ENCODE assay signal across 16 cellular contexts in genomic region chr18:58909521-58909920, GRCh38. TPM values are rescaled to one million over a fixed set of nuclear protein-coding genes. Genes with fewer than 3 reads are reported as not detected.
DNase-seq lines count a peak whose midpoint lies in the region; ATAC-seq and TF ChIP-seq lines count a peak whose summit lies in the region.
"Had no signal": no experiment of that assay in that cellular context is flagged by ENCODE, and none has a peak within 500 bp of the region (broad histone marks: within the 10 kb centered on the region; RNA-seq: fewer than 3 reads in every experiment).

No MANE protein-coding gene starts in this region.

- H3K27me3 ChIP-seq in ascending aorta (no peaks in the 10 kb centered on the region), iPS-20b (ENCODE audit: insufficient read depth, low read length) (no peaks in the 10 kb centered on the region), gastrocnemius medialis (no peaks in the 10 kb centered on the region)
- H3K27me3 ChIP-seq: SJCRH30 had no signal

- no peak overlapping the region for H3K9ac ChIP-seq in iPS-20b (ENCODE audit: low read depth, low read length)

- H3K27ac ChIP-seq in ascending aorta: peak overlapping the region; percentile 92 to 98
- H3K27ac ChIP-seq in iPS-20b (ENCODE audit: low read length): peak overlapping the region; percentile 26
- H3K27ac ChIP-seq in gastrocnemius medialis: peak overlapping the region; percentile 30 to 78 (median 32)
- H3K27ac ChIP-seq: SJCRH30 had no signal

- TF ChIP-seq CTCF in ascending aorta (IDR thresholded peaks at IDR 0.05) (no peak), gastrocnemius medialis (IDR thresholded peaks at IDR 0.05 in 4 of 5, conservative IDR thresholded peaks at IDR 0.05 in 1 of 5) (no peak)

- no peak for TF ChIP-seq POLR2A in gastrocnemius medialis (IDR thresholded peaks at IDR 0.05)

- H3K36me3 ChIP-seq in ascending aorta (peaks cover 3 to 11% of the 10 kb centered on the region in 2 donors), iPS-20b (ENCODE audit: insufficient read depth, low read depth, low read length) (peaks cover 88% of the 10 kb centered on the region), gastrocnemius medialis (no peaks in the 10 kb centered on the region)
- H3K36me3 ChIP-seq: SJCRH30 had no signal

- ATAC-seq in gastrocnemius medialis: no peak
- ATAC-seq in HG03342 (IDR thresholded peaks at IDR 0.05; ENCODE audit: unreplicated experiment): no peak

- DNase-seq in G401 (ENCODE audit: low spot score) (peak; percentile 40), ascending aorta (ENCODE audit: low spot score in 2 of 2) (no peak), gastrocnemius medialis (no peak), cortex of kidney (lab: John Stamatoyannopoulos, UW) (no peak), NCI-H82 (lab: John Stamatoyannopoulos, UW) (no peak)
- DNase-seq: Caco-2; CD4-positive, alpha-beta T cell; GF-D8; IMR-90; NCI-H1417; NCI-H187; NCI-H510A treated with DMSO at 0.1 percent for 48 hours; NCI-H774; SJCRH30 had no signal

- H3K4me1 ChIP-seq in ascending aorta: peaks cover 3 to 59% of the 10 kb centered on the region in 2 donors
- H3K4me1 ChIP-seq in iPS-20b (ENCODE audit: insufficient read depth, low read length): peaks cover 49% of the 10 kb centered on the region
- peaks cover 32 to 55% of the 10 kb centered on the region in 2 donors for H3K4me1 ChIP-seq in gastrocnemius medialis
- H3K4me1 ChIP-seq: Caco-2 had no signal

- H3K9me3 ChIP-seq in ascending aorta (no peaks in the 10 kb centered on the region), iPS-20b (ENCODE audit: insufficient read depth, low read depth, low read length) (no peaks in the 10 kb centered on the region), gastrocnemius medialis (no peaks in the 10 kb centered on the region)
- H3K9me3 ChIP-seq: Caco-2, SJCRH30 had no signal

- H3K4me3 ChIP-seq in ascending aorta (no peak overlapping the region), iPS-20b (ENCODE audit: low read length) (no peak overlapping the region), gastrocnemius medialis (no peak overlapping the region)
- H3K4me3 ChIP-seq: SJCRH30 had no signal

- in situ Hi-C loops in G401 (cut with HindIII; ENCODE audit: low sequenced_read_pairs): no loop called here
- in situ Hi-C loops in gastrocnemius medialis (cut with MboI; ENCODE audit: low sequenced_read_pairs in 4 of 4): no loop called here

- intact Hi-C loops in ascending aorta (cut with DNase I): no loop called here
- intact Hi-C loops in gastrocnemius medialis (cut with DNase I; ENCODE audit: low total_unique reads): no loop called here

RNA-seq across cellular contexts. Expression of gene ZNF532, which starts 44.8 kb away (rescaled TPM):
- 19.5 and 21.9 TPM in 2 replicates for total RNA-seq in G401 (2014; rRNA removed; shearing (Covaris generic))
- total RNA-seq in ascending aorta (161 TPM), gastrocnemius medialis (100 to 1,000 TPM in 1 of 4 donors, 10 to 100 TPM in 3; 54.7 to 124 (median 91.2) TPM)

Comparison
In these comparisons a context has a peak if more than half of its experiments do, and no peak if none do; other contexts are left out.
1. H3K27ac ChIP-seq: peak in every context shown above with its lines; median percentile 95 in ascending aorta; 32 in gastrocnemius medialis; 26 in iPS-20b.